8 cellular contexts compared by ENCODE assay signal in genomic region chr11:18013790-18014507, GRCh38. TPM values are rescaled to one million over a fixed set of nuclear protein-coding genes. Genes with fewer than 3 reads are reported as not detected.
A peak's percentile ranks its signal among the peaks of the same experiment; 100 is the strongest.
DNase-seq lines count a peak whose midpoint lies in the region; ATAC-seq and TF ChIP-seq lines count a peak whose summit lies in the region.

No MANE protein-coding gene starts in this region.

- CTCF ChIA-PET in Caco-2 (lab: Charles Lee): interaction anchor here (1.0 to 1.2 kb wide), 3 partner anchors 9 to 92 kb away, joined by 3 to 6 read pairs (median 4); partner anchors contain the start of gene SAAL1

- H3K79me2 ChIP-seq in KMS-11 (ENCODE audit: insufficient read depth, low read depth): no peaks in the 10 kb centered on the region

- peak overlapping the region; percentile 63 for H3K9ac ChIP-seq in KMS-11

- WGBS in lower leg skin, 2 donors: 21 to 24% methylated on average over 11 of the region's 11 CpGs
- 18 to 19% methylated on average over 11 of the region's 11 CpGs for WGBS in tibial nerve, 2 donors

- H3K9me3 ChIP-seq in Caco-2 (0 out of 2 replicates have a peak, but pooled peaks cover 2% of the 10 kb centered on the region), ascending aorta (no peaks in the 10 kb centered on the region), tibial nerve (no peaks in the 10 kb centered on the region)

- no peak for TF ChIP-seq EP300 in tibial nerve (IDR thresholded peaks at IDR 0.05)

- TF ChIP-seq CTCF in Caco-2 (IDR thresholded peaks at IDR 0.05; ENCODE audit: insufficient read depth in 1 of 2, low read depth in 1 of 2, low read length in 1 of 2, severe bottlenecking in 1 of 2, unreplicated experiment in 1 of 2) (peak in 1 of 2 experiments; percentile 19), KMS-11 (conservative IDR thresholded peaks at IDR 0.05; ENCODE audit: low read depth, low read length) (no peak), ascending aorta (IDR thresholded peaks at IDR 0.05) (no peak), lower leg skin (IDR thresholded peaks at IDR 0.05) (no peak), tibial nerve (IDR thresholded peaks at IDR 0.05) (no peak)

- TF ChIP-seq POLR2A in lower leg skin (IDR thresholded peaks at IDR 0.05) (no peak), tibial nerve (IDR thresholded peaks at IDR 0.05) (no peak)

- ATAC-seq in HG03025 (IDR thresholded peaks at IDR 0.05; ENCODE audit: low FRiP score, unreplicated experiment) (no peak), GM21381 (IDR thresholded peaks at IDR 0.05; ENCODE audit: unreplicated experiment) (no peak)

- BruUV-seq in Caco-2 (replicated peaks; lab: Mats Ljungman, UMichigan): no TSS peak

- peak overlapping the region; percentile 49 for H3K27ac ChIP-seq in KMS-11
- H3K27ac ChIP-seq in ascending aorta: peak overlapping the region; percentile 93 to 98
- H3K27ac ChIP-seq in tibial nerve: peak overlapping the region; percentile 67 to 97 (median 90)

- POLR2A ChIA-PET in Caco-2 (lab: Charles Lee): no interaction called here

- peaks cover 8% of the 10 kb centered on the region for H3K27me3 Mint-ChIP-seq in Caco-2 (ENCODE audit: insufficient read depth, unreplicated experiment)

- peaks cover 5% of the 10 kb centered on the region for H3K36me3 Mint-ChIP-seq in Caco-2 (ENCODE audit: insufficient read depth, unreplicated experiment)

- H3K4me2 ChIP-seq in KMS-11: peak overlapping the region; percentile 56

- H3K4me3 Mint-ChIP-seq in Caco-2 (ENCODE audit: unreplicated experiment): peak overlapping the region; percentile 80

- H3K27me3 ChIP-seq in Caco-2 (replicated peaks; ENCODE audit: control insufficient read depth, insufficient read depth, low read length): no peaks in the 10 kb centered on the region
- no peaks in the 10 kb centered on the region for H3K27me3 ChIP-seq in KMS-11 (ENCODE audit: insufficient read depth, low read depth)
- H3K27me3 ChIP-seq in ascending aorta: no peaks in the 10 kb centered on the region
- H3K27me3 ChIP-seq in tibial nerve: no peaks in the 10 kb centered on the region

- peak overlapping the region; percentile 99 for H2AFZ ChIP-seq in KMS-11 (ENCODE audit: low read depth)

- H3K27ac Mint-ChIP-seq in Caco-2 (ENCODE audit: unreplicated experiment): peak overlapping the region; percentile 14

- peaks cover 18% of the 10 kb centered on the region for H3K4me1 Mint-ChIP-seq in Caco-2 (ENCODE audit: low read depth, unreplicated experiment)

- peak in 1 of 2 experiments; percentile 14 for DNase-seq in Caco-2
- no peak for DNase-seq in ascending aorta (ENCODE audit: low spot score in 2 of 2)
- DNase-seq in lower leg skin (ENCODE audit: low spot score in 2 of 2): no peak
- no peak for DNase-seq in tibial nerve (ENCODE audit: low spot score in 2 of 2)
- no peak for DNase-seq in MV-4-11 (lab: John Stamatoyannopoulos, UW)

- intact Hi-C loops in Caco-2 (cut with micrococcal nuclease; ENCODE audit: unreplicated experiment) (loop anchor here (1.0 kb wide), 2 partner anchors 22 to 92 kb away; partner anchors contain the start of gene SAAL1), ascending aorta (cut with DNase I) (loop anchor here (1.0 to 10.0 kb wide), 8 partner anchors 21 to 711 kb away; partner anchors contain the start of genes GTF2H1, HPS5, IGSF22 and SAAL1), lower leg skin (cut with DNase I; ENCODE audit: low total_unique reads) (no loop called here)

- H3K36me3 ChIP-seq in Caco-2 (ENCODE audit: control insufficient read depth, insufficient read depth, low read length) (no peaks in the 10 kb centered on the region), KMS-11 (ENCODE audit: insufficient read depth) (no peaks in the 10 kb centered on the region), ascending aorta (no peaks in the 10 kb centered on the region), tibial nerve (no peaks in the 10 kb centered on the region)

- no peaks in the 10 kb centered on the region for H4K20me1 ChIP-seq in KMS-11 (ENCODE audit: insufficient read depth)

- H3K4me3 ChIP-seq in Caco-2 (ENCODE audit: low read depth, low read length) (peak overlapping the region; percentile 54), KMS-11 (IDR thresholded peaks at IDR 0.05; ENCODE audit: insufficient read depth, low read depth, low read length) (no peak overlapping the region), ascending aorta (peak overlapping the region; percentile 76 to 97), lower leg skin (ENCODE audit: low read depth, poor library complexity, severe bottlenecking) (peak overlapping the region; percentile 86), tibial nerve (peak overlapping the region; percentile 67 to 88 (median 81))

- H3K4me1 ChIP-seq in Caco-2: 0 out of 2 replicates have a peak, but pooled peaks cover 9% of the 10 kb centered on the region
- H3K4me1 ChIP-seq in KMS-11 (ENCODE audit: low read depth, poor library complexity, severe bottlenecking): peaks cover 14% of the 10 kb centered on the region
- no peaks in the 10 kb centered on the region for H3K4me1 ChIP-seq in ascending aorta
- H3K4me1 ChIP-seq in tibial nerve: peaks cover 0 to 15% (median 7%) of the 10 kb centered on the region in 4 donors

- H3K9me3 Mint-ChIP-seq in Caco-2 (ENCODE audit: unreplicated experiment): no peaks in the 10 kb centered on the region

RNA-seq across cellular contexts. Expression of gene SERGEF, which starts 1.1 kb away (rescaled TPM):
- total RNA-seq in Caco-2 (2022) (17.5 and 17.8 TPM in 2 replicates), ascending aorta (13.6 TPM), lower leg skin (10 to 100 TPM; 17.1 to 39.3 (median 33.1) TPM), tibial nerve (10 to 100 TPM; 42.1 to 61.6 (median 53.9) TPM)

RNA-seq across cellular contexts. Expression of gene TPH1, which starts 32.1 kb away (rescaled TPM):
- total RNA-seq in Caco-2 (2022) (0.32 and 0.67 TPM in 2 replicates), ascending aorta (1.8 TPM), lower leg skin (1 to 10 TPM in 2 of 4 donors, under 1 TPM in 2; 0.04 to 1.9 (median 0.76) TPM), tibial nerve (1 to 10 TPM in 1 of 4 donors, under 1 TPM in 3; 0.59 to 1.0 (median 0.63) TPM)
